1 cellular context compared by ENCODE assay signal in the genomic region with DNA sequence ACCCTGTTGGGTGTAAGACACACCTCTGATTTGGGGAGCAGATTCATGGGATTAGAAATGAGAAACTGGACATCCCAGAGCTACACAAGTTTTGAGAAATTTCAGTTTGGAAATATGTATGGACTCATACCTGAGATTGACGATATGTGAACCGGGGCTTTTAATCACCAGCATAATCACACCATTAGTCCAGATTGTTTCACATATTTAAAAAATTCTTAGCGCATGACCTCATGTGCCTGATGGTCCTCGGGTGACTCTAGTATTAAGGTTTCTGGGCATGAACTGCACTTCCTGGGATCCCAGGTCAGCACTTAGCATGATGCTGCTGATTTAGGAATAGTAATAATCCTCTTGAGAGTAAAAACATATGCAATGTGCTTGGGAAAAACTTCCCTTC.
TF ChIP-seq lines count a peak whose summit lies in the region.

No MANE protein-coding gene starts in this region.

TF ChIP-seq in endothelial cell of umbilical vein, 7 proteins besides CTCF, POLR2A, EP300 and RAD21 (continued from another document):
- no peak for TF ChIP-seq JUN (IDR thresholded peaks at IDR 0.05; ENCODE audit: borderline replicate concordance, insufficient read depth, insufficient read length, low read depth)
- TF ChIP-seq GATA2 (IDR thresholded peaks at IDR 0.05; ENCODE audit: insufficient read depth, insufficient read length, low read depth, low read length), result no peak
